In the genomic region with DNA sequence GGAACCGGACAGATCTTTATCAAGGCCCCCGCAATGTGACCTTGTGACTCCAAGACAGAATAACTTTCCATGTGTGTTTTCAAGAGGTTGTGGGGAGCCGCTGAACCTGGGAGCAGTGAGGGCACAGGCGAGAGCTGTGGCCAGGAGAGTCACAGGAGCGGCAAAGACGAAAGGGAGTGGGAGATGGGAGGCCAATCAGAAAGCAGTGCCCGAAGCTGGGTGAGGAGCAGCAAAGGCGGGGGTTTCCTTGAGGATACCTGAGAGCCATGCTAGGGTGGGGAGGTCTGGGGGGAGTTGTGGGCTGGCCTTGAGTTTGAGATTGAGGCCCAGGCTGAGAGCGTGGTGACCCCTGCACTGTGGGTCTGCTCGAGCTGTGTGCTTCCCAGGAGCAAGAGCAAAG, we compare ENCODE assay signal across 25 cellular contexts. TPM values are rescaled to one million over a fixed set of nuclear protein-coding genes. Genes with fewer than 3 reads are reported as not detected.
DNase-seq lines count a peak whose midpoint lies in the region; ATAC-seq and TF ChIP-seq lines count a peak whose summit lies in the region.
"Had no signal": no experiment of that assay in that cellular context is flagged by ENCODE, and none has a peak within 500 bp of the region (broad histone marks: within the 10 kb centered on the region; RNA-seq: fewer than 3 reads in every experiment).

No MANE protein-coding gene starts in this region.

- peaks cover 29% of the 10 kb centered on the region for H3K4me1 ChIP-seq in BLaER1
- peaks cover 14% of the 10 kb centered on the region for H3K4me1 ChIP-seq in IMR-90 (ENCODE audit: control insufficient read depth, insufficient read depth, low read length)
- H3K4me1 ChIP-seq in osteoblast (ENCODE audit: insufficient read depth, low read length) = peaks cover 30% of the 10 kb centered on the region
- H3K4me1 ChIP-seq in Caco-2 = no peaks in the 10 kb centered on the region

- peak overlapping the region; percentile 43; the same call in 1 of the 2 replicates for H4K91ac ChIP-seq in IMR-90 (ENCODE audit: insufficient read depth, low read depth, low read length)

- H3K4me3 Mint-ChIP-seq in glutamatergic neuron (ENCODE audit: unreplicated experiment) (peak overlapping the region; percentile 69), Caco-2 (ENCODE audit: unreplicated experiment) (no peak overlapping the region)
- H3K4me3 Mint-ChIP-seq: CD8-positive, alpha-beta T cell had no signal

- dilution Hi-C loops in IMR-90 (cut with HindIII; ENCODE audit: low sequenced_read_pairs, unreplicated experiment) = no loop called here

- no peak overlapping the region for H3K23ac ChIP-seq in IMR-90 (ENCODE audit: low read depth, low read length)

- H4K8ac ChIP-seq in IMR-90 (ENCODE audit: low read depth in 2 of 2, low read length in 2 of 2) = no peak overlapping the region

- no peak overlapping the region for H2AFZ ChIP-seq in IMR-90 (replicated peaks; ENCODE audit: low read length, poor library complexity)
- no peak overlapping the region for H2AFZ ChIP-seq in osteoblast (ENCODE audit: low read length)

- WGBS in IMR-90 (ENCODE audit: extremely low coverage in 2 of 2, insufficient read length in 1 of 2), 2 experiments = 69% methylated on average over 7 of the region's 10 CpGs; no CpG with 5 or more reads in 1 of the 2 experiments

- in situ Hi-C loops in IMR-90 (cut with MboI; ENCODE audit: low sequenced_read_pairs) = no loop called here

- H2BK20ac ChIP-seq in IMR-90 (ENCODE audit: low read depth, low read length) = no peak overlapping the region

- H3K18ac ChIP-seq in IMR-90 (ENCODE audit: low read depth, low read length) = no peak overlapping the region

- POLR2A ChIA-PET in IMR-90 (lab: Charles Lee; ENCODE audit: unreplicated experiment) (no interaction called here), Caco-2 (lab: Charles Lee) (no interaction called here)

- H3K4me3 ChIP-seq in BLaER1 (no peak overlapping the region), IMR-90 (ENCODE audit: insufficient read depth, low read depth, low read length) (no peak overlapping the region), osteoblast (ENCODE audit: insufficient read depth, low read length) (no peak overlapping the region), Caco-2 (ENCODE audit: low read depth, low read length) (no peak overlapping the region)
- H3K4me3 ChIP-seq: K562, SK-N-MC had no signal

- H3K4me1 Mint-ChIP-seq in glutamatergic neuron (ENCODE audit: low read depth, unreplicated experiment) (peaks cover 16% of the 10 kb centered on the region), Caco-2 (ENCODE audit: low read depth, unreplicated experiment) (no peaks in the 10 kb centered on the region)

- no peaks in the 10 kb centered on the region; the same call in 1 of the 2 replicates for H3K36me3 ChIP-seq in BLaER1
- no peaks in the 10 kb centered on the region for H3K36me3 ChIP-seq in IMR-90 (ENCODE audit: control insufficient read depth, insufficient read depth, low read length)
- no peaks in the 10 kb centered on the region for H3K36me3 ChIP-seq in osteoblast (ENCODE audit: insufficient read depth, low read length)
- H3K36me3 ChIP-seq in Caco-2 (ENCODE audit: control insufficient read depth, insufficient read depth, low read length) = no peaks in the 10 kb centered on the region

- H2BK120ac ChIP-seq in IMR-90 (ENCODE audit: low read depth, low read length) = no peak overlapping the region

- BruUV-seq in IMR-90 (replicated peaks; lab: Mats Ljungman, UMichigan) = no TSS peak
- no TSS peak for BruUV-seq in Caco-2 (replicated peaks; lab: Mats Ljungman, UMichigan)

- H3K56ac ChIP-seq in IMR-90 (ENCODE audit: extremely low read depth, insufficient read depth, low read length) = no peak overlapping the region

- H3K9me3 ChIP-seq in BLaER1 (no peaks in the 10 kb centered on the region), IMR-90 (ENCODE audit: control insufficient read depth, insufficient read depth, low read length) (no peaks in the 10 kb centered on the region), osteoblast (ENCODE audit: low read depth, low read length) (no peaks in the 10 kb centered on the region), Caco-2 (no peaks in the 10 kb centered on the region)

- H3K9me3 Mint-ChIP-seq in glutamatergic neuron (ENCODE audit: unreplicated experiment) = peaks cover 6% of the 10 kb centered on the region
- H3K9me3 Mint-ChIP-seq in Caco-2 (ENCODE audit: unreplicated experiment) = no peaks in the 10 kb centered on the region
- H3K9me3 Mint-ChIP-seq: CD8-positive, alpha-beta T cell had no signal

- H3K27me3 ChIP-seq in BLaER1 = no peaks in the 10 kb centered on the region
- peaks cover under 1% of the 10 kb centered on the region; the same call in 1 of the 2 replicates for H3K27me3 ChIP-seq in IMR-90 (ENCODE audit: control insufficient read depth, insufficient read depth, low read length)
- no peaks in the 10 kb centered on the region for H3K27me3 ChIP-seq in osteoblast (ENCODE audit: insufficient read depth, low read length)
- no peaks in the 10 kb centered on the region for H3K27me3 ChIP-seq in Caco-2 (replicated peaks; ENCODE audit: control insufficient read depth, insufficient read depth, low read length)

- no peak for ATAC-seq in IMR-90 (ENCODE audit: low read depth)
- ATAC-seq: CD8-positive, alpha-beta T cell; K562 had no signal

- H3K79me2 ChIP-seq in osteoblast (ENCODE audit: insufficient read depth, low read length) = no peaks in the 10 kb centered on the region

- DNase-seq in IMR-90 (no peak), glutamatergic neuron (no peak), osteoblast (ENCODE audit: insufficient read length, low spot score, missing footprints) (peak; percentile 30), RKO (ENCODE audit: low spot score) (no peak), NCI-H1417 (lab: John Stamatoyannopoulos, UW) (no peak), Caco-2 (no peak)
- DNase-seq: CD8-positive, alpha-beta T cell; DMS 273 treated with DMSO at 0.1 percent for 48 hours; DMS79 treated with DMSO at 0.1 percent for 48 hours; GF-D8; Kasumi-1; MV-4-11; NCI-H1105; NCI-H146; NCI-H2029; NCI-H446 treated with DMSO at 0.1 percent for 48 hours; NCI-H526 treated with DMSO at 0.1 percent for 48 hours; SHP77 treated with DMSO at 0.1 percent for 48 hours; SW 1271 had no signal

- peaks cover 4% of the 10 kb centered on the region for H3K9me1 ChIP-seq in IMR-90 (ENCODE audit: insufficient read depth, low read length)

- H2BK5ac ChIP-seq in IMR-90 (ENCODE audit: low read depth, low read length, poor library complexity, severe bottlenecking) = no peak overlapping the region

- H3K27me3 Mint-ChIP-seq in glutamatergic neuron (ENCODE audit: unreplicated experiment) (peaks cover 6% of the 10 kb centered on the region), Caco-2 (ENCODE audit: insufficient read depth, unreplicated experiment) (no peaks in the 10 kb centered on the region)

- H4K20me1 ChIP-seq in BLaER1 (no peaks in the 10 kb centered on the region), IMR-90 (ENCODE audit: insufficient read depth, low read length) (no peaks in the 10 kb centered on the region), osteoblast (ENCODE audit: insufficient read depth, low read length) (no peaks in the 10 kb centered on the region)

- H3K27ac ChIP-seq in BLaER1 (0 out of 2 replicates have a peak overlapping the region, but pooled peaks have one; percentile 9), IMR-90 (ENCODE audit: insufficient read depth, low read length) (no peak overlapping the region), osteoblast (ENCODE audit: low read depth, low read length) (no peak overlapping the region)
- H3K27ac ChIP-seq: C4-2B, RWPE1, SK-N-MC had no signal

- CTCF ChIA-PET in IMR-90 (lab: Yijun Ruan, JAX) = no interaction called here
- CTCF ChIA-PET in Caco-2 (lab: Charles Lee) = no interaction called here

- no peak overlapping the region for H3K14ac ChIP-seq in IMR-90 (replicated peaks; ENCODE audit: low read depth, low read length)

- intact Hi-C loops in IMR-90 (cut with micrococcal nuclease) (no loop called here), Caco-2 (cut with micrococcal nuclease; ENCODE audit: unreplicated experiment) (no loop called here)

- no peak overlapping the region for H4K5ac ChIP-seq in IMR-90 (ENCODE audit: low read depth, low read length)

- H2AK5ac ChIP-seq in IMR-90 (ENCODE audit: low read depth, low read length) = no peak overlapping the region

- TF ChIP-seq RAD21 in IMR-90 (IDR thresholded peaks at IDR 0.05; ENCODE audit: low read length) = no peak

- H3K36me3 Mint-ChIP-seq in glutamatergic neuron (ENCODE audit: unreplicated experiment) (no peaks in the 10 kb centered on the region), Caco-2 (ENCODE audit: insufficient read depth, unreplicated experiment) (no peaks in the 10 kb centered on the region)
- H3K36me3 Mint-ChIP-seq: CD8-positive, alpha-beta T cell had no signal

- TF ChIP-seq CTCF in IMR-90 (conservative IDR thresholded peaks at IDR 0.05; ENCODE audit: low read depth, low read length) = no peak
- TF ChIP-seq CTCF in glutamatergic neuron (IDR thresholded peaks at IDR 0.05; ENCODE audit: partially characterized antibody, unreplicated experiment) = no peak
- no peak for TF ChIP-seq CTCF in osteoblast (IDR thresholded peaks at IDR 0.05; ENCODE audit: extremely low read depth, low read depth, low read length)
- TF ChIP-seq CTCF in Caco-2 (IDR thresholded peaks at IDR 0.05; ENCODE audit: insufficient read depth in 1 of 2, low read depth in 1 of 2, low read length in 1 of 2, severe bottlenecking in 1 of 2, unreplicated experiment in 1 of 2) = no peak

- H2BK15ac ChIP-seq in IMR-90 (ENCODE audit: low read depth, low read length) = peak overlapping the region; percentile 82; the same call in 1 of the 3 replicates

- H3K79me1 ChIP-seq in IMR-90 (ENCODE audit: low read depth in 1 of 2, low read length in 2 of 2) = 0 out of 4 replicates have a peak, but pooled peaks cover 0 to 5% of the 10 kb centered on the region in 2 experiments

- TF ChIP-seq POLR2A in IMR-90 (IDR thresholded peaks at IDR 0.05; ENCODE audit: low read depth, low read length) = no peak

- no peak overlapping the region for H3K27ac Mint-ChIP-seq in glutamatergic neuron (ENCODE audit: unreplicated experiment)
- H3K27ac Mint-ChIP-seq in Caco-2 (ENCODE audit: unreplicated experiment) = no peak overlapping the region
- H3K27ac Mint-ChIP-seq: CD8-positive, alpha-beta T cell had no signal

- no peak overlapping the region for H3K9ac ChIP-seq in BLaER1
- H3K9ac ChIP-seq in IMR-90 (ENCODE audit: low read depth, low read length) = no peak overlapping the region

- H3K4me2 ChIP-seq in BLaER1 (peak overlapping the region; percentile 12; the same call in 1 of the 2 replicates), IMR-90 (ENCODE audit: low read depth, low read length) (no peak overlapping the region), osteoblast (ENCODE audit: insufficient read depth, low read length) (no peak overlapping the region)

- no peak overlapping the region for H2AK9ac ChIP-seq in IMR-90 (replicated peaks; ENCODE audit: low read depth, low read length, poor library complexity)

- no peak overlapping the region for H3K4ac ChIP-seq in IMR-90 (ENCODE audit: low read depth, low read length)

RNA-seq across cellular contexts. Expression of gene NPTX1, which starts 23.1 kb away (rescaled TPM):
- total RNA-seq in IMR-90 (2012; rRNA removed) (20.8 and 23.3 TPM in 2 replicates), glutamatergic neuron (ENCODE audit: unreplicated experiment) (18.1 TPM), osteoblast (under 0.01 and 0.29 TPM in 2 replicates), Caco-2 (2022) (0.57 and 1.5 TPM in 2 replicates)
- polyA plus RNA-seq in IMR-90 (2012; rRNA removed) = 39.5 and 47.0 TPM in 2 replicates
- 40.9 and 41.7 TPM in 2 replicates for polyA plus RNA-seq in IMR-90 (2012; cell fraction: cytosol; rRNA removed)
- 52.2 and 63.8 TPM in 2 replicates for polyA plus RNA-seq in IMR-90 (2012; cell fraction: nucleus; rRNA removed; ENCODE audit: low replicate concordance)
- total RNA-seq: HT-29 had no signal
- polyA plus RNA-seq: K562 had no signal

RNA-seq across cellular contexts. Expression of gene RPTOR, which starts 45.1 kb away (rescaled TPM):
- total RNA-seq in IMR-90 (2012; rRNA removed) (10.8 and 11.1 TPM in 2 replicates), glutamatergic neuron (ENCODE audit: unreplicated experiment) (39.8 TPM), osteoblast (26.5 and 27.9 TPM in 2 replicates), Caco-2 (2022) (60.0 and 66.7 TPM in 2 replicates)
- 14.7 and 15.8 TPM in 2 replicates for polyA plus RNA-seq in IMR-90 (2012; rRNA removed)
- 12.8 and 14.6 TPM in 2 replicates for polyA plus RNA-seq in IMR-90 (2012; cell fraction: cytosol; rRNA removed)
- polyA plus RNA-seq in IMR-90 (2012; cell fraction: nucleus; rRNA removed; ENCODE audit: low replicate concordance) = 12.4 and 24.1 TPM in 2 replicates
